17 cellular contexts compared by ENCODE assay signal in genomic region chr20:39356913-39357312, GRCh38.
DNase-seq lines count a peak whose midpoint lies in the region; ATAC-seq and TF ChIP-seq lines count a peak whose summit lies in the region.
"Had no signal": no experiment of that assay in that cellular context is flagged by ENCODE, and none has a peak within 500 bp of the region (broad histone marks: within the 10 kb centered on the region; RNA-seq: fewer than 3 reads in every experiment).

No MANE protein-coding gene starts in this region.

- CTCF ChIA-PET in OCI-LY7 (lab: Charles Lee; ENCODE audit: unreplicated experiment), result no interaction called here

- no peak overlapping the region for H2AK5ac ChIP-seq in neuronal stem cell (ENCODE audit: low read depth, low read length)

- no peaks in the 10 kb centered on the region for H3K79me2 ChIP-seq in OCI-LY7 (ENCODE audit: insufficient read depth, low read depth, low read length)

- H3K4ac ChIP-seq in neuronal stem cell (ENCODE audit: low read length), result no peak overlapping the region

- no peak for TF ChIP-seq CTCF in left ventricle myocardium inferior (IDR thresholded peaks at IDR 0.05; ENCODE audit: borderline replicate concordance)
- TF ChIP-seq CTCF in gastrocnemius medialis (IDR thresholded peaks at IDR 0.05 in 4 of 5, conservative IDR thresholded peaks at IDR 0.05 in 1 of 5), result no peak
- no peak for TF ChIP-seq CTCF in OCI-LY7 (conservative IDR thresholded peaks at IDR 0.05; ENCODE audit: low read length)

- H3K9me3 Mint-ChIP-seq in activated CD4-positive, alpha-beta T cell treated with anti-CD3 and anti-CD28 coated beads, Interleukin-2, amount 10 ng/mL, durations not matched to agents 24 days and 14 days, result no peaks in the 10 kb centered on the region

- no peak overlapping the region for H3K4me2 ChIP-seq in neuronal stem cell (ENCODE audit: insufficient read depth, low read length, poor library complexity, severe bottlenecking)
- H3K4me2 ChIP-seq in OCI-LY7 (ENCODE audit: low read length), result no peak overlapping the region

- no peak overlapping the region for H2BK12ac ChIP-seq in neuronal stem cell (ENCODE audit: low read length)

- H3K9me3 ChIP-seq in left ventricle myocardium inferior (replicated peaks) (no peaks in the 10 kb centered on the region), gastrocnemius medialis (no peaks in the 10 kb centered on the region), neuronal stem cell (replicated peaks in 1 of 2; ENCODE audit: control insufficient read depth in 2 of 2, insufficient read depth in 1 of 2, low read depth in 1 of 2, low read length in 2 of 2) (no peaks in the 10 kb centered on the region), OCI-LY7 (ENCODE audit: low read length) (no peaks in the 10 kb centered on the region)
- H3K9me3 ChIP-seq: Caco-2 had no signal

- WGBS in neuronal stem cell (ENCODE audit: extremely low coverage in 2 of 2, insufficient read length in 2 of 2, insufficient replicate concordance in 1 of 2), 2 donors, result no CpG with 5 or more reads among the region's 1 CpG

- H2AFZ ChIP-seq in neuronal stem cell (ENCODE audit: low read length), result no peak overlapping the region
- H2AFZ ChIP-seq in OCI-LY7 (ENCODE audit: low read length), result no peak overlapping the region

- in situ Hi-C loops in gastrocnemius medialis (cut with MboI; ENCODE audit: low sequenced_read_pairs in 4 of 4), result no loop called here

- H3K23ac ChIP-seq in neuronal stem cell (ENCODE audit: low read depth, low read length, poor library complexity), result no peak overlapping the region

- H3K9ac ChIP-seq in neuronal stem cell (ENCODE audit: low read depth, low read length, poor library complexity), result no peak overlapping the region

- H3K36me3 ChIP-seq in left ventricle myocardium inferior (no peaks in the 10 kb centered on the region), gastrocnemius medialis (no peaks in the 10 kb centered on the region), neuronal stem cell (replicated peaks in 1 of 2; ENCODE audit: control insufficient read depth in 2 of 2, insufficient read depth in 2 of 2, low read length in 2 of 2) (no peaks in the 10 kb centered on the region), OCI-LY7 (ENCODE audit: insufficient read depth, low read length) (no peaks in the 10 kb centered on the region)
- H3K36me3 ChIP-seq: BLaER1 treated with 17β-estradiol and CSF1 and Interleukin-3, amounts not matched to agents 10 nM and 100 nM had no signal

- no peak for TF ChIP-seq POLR2A in gastrocnemius medialis (IDR thresholded peaks at IDR 0.05)

- DNase-seq in activated CD4-positive, alpha-beta T cell treated with anti-CD3 and anti-CD28 coated beads, Interleukin-2, amount 10 ng/mL, durations not matched to agents 24 days and 14 days, result peak; percentile 23
- DNase-seq in activated CD4-positive, alpha-beta T cell treated with anti-CD3 and anti-CD28 coated beads, Interleukin-2, amount 50 U/mL, for 1 hour, result no peak
- peak; percentile 29 for DNase-seq in M059J (ENCODE audit: low read depth)
- DNase-seq in left ventricle myocardium inferior, result no peak
- DNase-seq in gastrocnemius medialis, result no peak
- DNase-seq in NCI-H774 (lab: John Stamatoyannopoulos, UW), result no peak
- DNase-seq in neuronal stem cell (ENCODE audit: low spot score), result no peak
- DNase-seq in OCI-LY7 (ENCODE audit: low spot score), result no peak
- DNase-seq: 8988T; Caco-2; CD4-positive, alpha-beta memory T cell; DND-41; Kasumi-1; MM.1S; NCI-H1105 treated with DMSO at 0.1 percent for 48 hours; NCI-H510A had no signal

- intact Hi-C loops in activated CD4-positive, alpha-beta T cell treated with anti-CD3 and anti-CD28 coated beads, Interleukin-2, amount 10 ng/mL, durations not matched to agents 24 days and 14 days (cut with micrococcal nuclease), result no loop called here
- intact Hi-C loops in left ventricle myocardium inferior (cut with micrococcal nuclease), result no loop called here
- intact Hi-C loops in gastrocnemius medialis (cut with DNase I; ENCODE audit: low total_unique reads), result no loop called here
- intact Hi-C loops in OCI-LY7 (cut with micrococcal nuclease; ENCODE audit: unreplicated experiment), result no loop called here

- H2BK120ac ChIP-seq in neuronal stem cell (ENCODE audit: low read depth, low read length), result no peak overlapping the region

- H4K20me1 ChIP-seq in OCI-LY7 (ENCODE audit: insufficient read depth, low read length), result no peaks in the 10 kb centered on the region
- H4K20me1 ChIP-seq: BLaER1 treated with 17β-estradiol and CSF1 and Interleukin-3, amounts not matched to agents 10 nM and 100 nM had no signal

- no peaks in the 10 kb centered on the region for H3K27me3 Mint-ChIP-seq in activated CD4-positive, alpha-beta T cell treated with anti-CD3 and anti-CD28 coated beads, Interleukin-2, amount 10 ng/mL, durations not matched to agents 24 days and 14 days

- no peak overlapping the region for H4K8ac ChIP-seq in neuronal stem cell (ENCODE audit: low read depth, low read length)

- no peak overlapping the region for H3K27ac Mint-ChIP-seq in activated CD4-positive, alpha-beta T cell treated with anti-CD3 and anti-CD28 coated beads, Interleukin-2, amount 10 ng/mL, durations not matched to agents 24 days and 14 days
- H3K27ac Mint-ChIP-seq: CD4-positive, alpha-beta memory T cell had no signal

- H3K27ac ChIP-seq in left ventricle myocardium inferior (replicated peaks) (peak overlapping the region; percentile 7), gastrocnemius medialis (peak overlapping the region in 1 of 4 donors; percentile 77), neuronal stem cell (replicated peaks; ENCODE audit: low read length) (no peak overlapping the region), OCI-LY7 (ENCODE audit: low read depth, low read length, poor library complexity, severe bottlenecking) (no peak overlapping the region)

- no peak overlapping the region for H3K18ac ChIP-seq in neuronal stem cell (ENCODE audit: low read length)

- H3K27me3 ChIP-seq in left ventricle myocardium inferior (ENCODE audit: low read depth), result no peaks in the 10 kb centered on the region
- no peaks in the 10 kb centered on the region for H3K27me3 ChIP-seq in gastrocnemius medialis
- peaks cover 0 to 2% (median 0%) of the 10 kb centered on the region in 3 experiments for H3K27me3 ChIP-seq in neuronal stem cell (ENCODE audit: control insufficient read depth in 3 of 3, insufficient read depth in 3 of 3, low read depth in 1 of 3, low read length in 3 of 3)
- H3K27me3 ChIP-seq: BLaER1 treated with 17β-estradiol and CSF1 and Interleukin-3, amounts not matched to agents 10 nM and 100 nM had no signal

- H3K79me1 ChIP-seq in neuronal stem cell (ENCODE audit: low read depth, low read length), result no peaks in the 10 kb centered on the region

- BruUV-seq in OCI-LY7 (replicated peaks; lab: Mats Ljungman, UMichigan), result no TSS peak

- H3K4me3 ChIP-seq in left ventricle myocardium inferior (no peak overlapping the region), gastrocnemius medialis (no peak overlapping the region), neuronal stem cell (ENCODE audit: low read length in 2 of 2) (no peak overlapping the region), OCI-LY7 (ENCODE audit: low read depth, low read length, poor library complexity, severe bottlenecking) (no peak overlapping the region)
- H3K4me3 ChIP-seq: BLaER1 treated with 17β-estradiol and CSF1 and Interleukin-3, amounts not matched to agents 10 nM and 100 nM had no signal

- peak; percentile 60 to 76 for ATAC-seq in gastrocnemius medialis

- no peak overlapping the region for H3K4me3 Mint-ChIP-seq in activated CD4-positive, alpha-beta T cell treated with anti-CD3 and anti-CD28 coated beads, Interleukin-2, amount 10 ng/mL, durations not matched to agents 24 days and 14 days
- H3K4me3 Mint-ChIP-seq: CD4-positive, alpha-beta memory T cell had no signal

- POLR2A ChIA-PET in OCI-LY7 (lab: Charles Lee), result no interaction called here

- H2BK5ac ChIP-seq in neuronal stem cell (ENCODE audit: low read length), result no peak overlapping the region

- no peak overlapping the region for H3K14ac ChIP-seq in neuronal stem cell (ENCODE audit: low read length)

- H3K4me1 ChIP-seq in left ventricle myocardium inferior (peaks cover 6% of the 10 kb centered on the region), gastrocnemius medialis (peaks cover 24 to 42% of the 10 kb centered on the region in 2 donors), neuronal stem cell (ENCODE audit: control insufficient read depth in 2 of 2, insufficient read depth in 1 of 2, low read depth in 1 of 2, low read length in 2 of 2) (no peaks in the 10 kb centered on the region), OCI-LY7 (ENCODE audit: insufficient read depth, low read length, poor library complexity, severe bottlenecking) (no peaks in the 10 kb centered on the region)
- H3K4me1 ChIP-seq: Caco-2 had no signal

- no peak overlapping the region for H4K91ac ChIP-seq in neuronal stem cell (ENCODE audit: low read depth, low read length, poor library complexity)

- no peaks in the 10 kb centered on the region for H3K9me2 ChIP-seq in OCI-LY7 (ENCODE audit: insufficient read depth, low read length)

- no peak overlapping the region for H2BK15ac ChIP-seq in neuronal stem cell (ENCODE audit: low read length)

- H3K4me1 Mint-ChIP-seq in activated CD4-positive, alpha-beta T cell treated with anti-CD3 and anti-CD28 coated beads, Interleukin-2, amount 10 ng/mL, durations not matched to agents 24 days and 14 days, result no peaks in the 10 kb centered on the region
- H3K4me1 Mint-ChIP-seq: CD4-positive, alpha-beta memory T cell had no signal

- no peaks in the 10 kb centered on the region for H3K36me3 Mint-ChIP-seq in activated CD4-positive, alpha-beta T cell treated with anti-CD3 and anti-CD28 coated beads, Interleukin-2, amount 10 ng/mL, durations not matched to agents 24 days and 14 days (ENCODE audit: low read depth)
- H3K36me3 Mint-ChIP-seq: CD4-positive, alpha-beta memory T cell had no signal

Comparison
In these comparisons a context has a peak if more than half of its experiments do, and no peak if none do; other contexts are left out.
1. DNase-seq: peak in activated CD4-positive, alpha-beta T cell treated with anti-CD3 and anti-CD28 coated beads, Interleukin-2, amount 10 ng/mL, durations not matched to agents 24 days and 14 days (single experiment) and M059J (single experiment); none in activated CD4-positive, alpha-beta T cell treated with anti-CD3 and anti-CD28 coated beads, Interleukin-2, amount 50 U/mL, for 1 hour (single experiment), left ventricle myocardium inferior (single experiment), gastrocnemius medialis (0 of 2), NCI-H774 (single experiment), neuronal stem cell (single experiment) and OCI-LY7 (single experiment).